In the genomic region with DNA sequence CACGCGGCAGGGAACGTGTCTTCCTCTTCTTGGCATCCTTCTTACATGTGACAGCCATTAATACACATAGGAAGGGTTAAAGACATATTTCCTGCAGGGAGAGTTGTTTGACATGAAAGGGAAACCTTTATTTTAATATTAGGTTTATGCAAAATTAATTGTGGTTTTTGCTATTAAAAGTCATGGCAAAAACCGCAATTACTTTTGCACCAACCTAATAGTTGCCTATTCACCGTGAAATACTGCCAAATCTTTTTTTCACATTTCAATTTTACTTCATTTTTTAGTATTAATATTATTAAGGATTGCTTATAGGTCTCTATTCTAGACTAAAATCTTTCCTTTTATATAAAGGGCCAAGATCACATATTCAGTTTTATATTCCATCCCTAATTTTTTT, we compare ENCODE assay signal across 6 cellular contexts.
"Had no signal": no experiment of that assay in that cellular context is flagged by ENCODE, and none has a peak within 500 bp of the region (broad histone marks: within the 10 kb centered on the region; RNA-seq: fewer than 3 reads in every experiment).

No MANE protein-coding gene starts in this region.

- H3K9me3 ChIP-seq: HAP-1 had no signal

- H3K4me3 ChIP-seq: GM23248, HAP-1, K562 had no signal

- H3K9ac ChIP-seq: GM23248 had no signal

- H3K27ac ChIP-seq: GM23248 had no signal

- H2AFZ ChIP-seq: GM23248 had no signal

- DNase-seq: GM23248, GOT3, H7 had no signal

- H3K4me1 ChIP-seq: HAP-1 had no signal

- ATAC-seq: HCT116, K562 had no signal

- H3K36me3 ChIP-seq: HAP-1 had no signal
